8 cellular contexts compared by ENCODE assay signal in genomic region chr14:73539017-73539416, GRCh38. TPM values are rescaled to one million over a fixed set of nuclear protein-coding genes. Genes with fewer than 3 reads are reported as not detected.
DNase-seq lines count a peak whose midpoint lies in the region; ATAC-seq, FAIRE-seq and TF ChIP-seq lines count a peak whose summit lies in the region.
"Not testable (repeated sequence)": the region's sequence is repeated elsewhere in the genome, so short reads cannot be mapped to it uniquely, and the experiment has no call there.

No MANE protein-coding gene starts in this region.

- H3F3A ChIP-seq in smooth muscle cell (ENCODE audit: low read depth): not testable (repeated sequence)

- not testable (repeated sequence) for H3K36me3 Mint-ChIP-seq in activated CD8-positive, alpha-beta memory T cell treated with anti-CD3 and anti-CD28 coated beads, Interleukin-2, amount 10 ng/mL, durations not matched to agents 7 days and 5 days

- H3K9me3 ChIP-seq in smooth muscle cell (replicated peaks; ENCODE audit: low read depth); transverse colon: not testable (repeated sequence)

- TF ChIP-seq EP300 in transverse colon (IDR thresholded peaks at IDR 0.05; ENCODE audit: low read depth): not testable (repeated sequence)

- H4K20me1 ChIP-seq in smooth muscle cell (ENCODE audit: low read depth): not testable (repeated sequence)

- not testable (repeated sequence) for H3K9ac ChIP-seq in smooth muscle cell (ENCODE audit: low read depth)

- DNase-seq in GM12891 (ENCODE audit: insufficient read length, low spot score) (peak; percentile 59), NCI-H748 (lab: John Stamatoyannopoulos, UW; ENCODE audit: unreplicated experiment) (peak; percentile 45), cardiac fibroblast (ENCODE audit: low read depth in 2 of 2) (peak; percentile 18 to 65), transverse colon (peak; percentile 55)
- DNase-seq in activated CD8-positive, alpha-beta memory T cell treated with anti-CD3 and anti-CD28 coated beads, Interleukin-2, amount 10 ng/mL, durations not matched to agents 7 days and 5 days: peak; percentile 74
- DNase-seq in kidney epithelial cell (ENCODE audit: low read depth); smooth muscle cell (lab: John Stamatoyannopoulos, UW; ENCODE audit: unreplicated experiment): not testable (repeated sequence)

- not testable (repeated sequence) for H3K4me1 Mint-ChIP-seq in activated CD8-positive, alpha-beta memory T cell treated with anti-CD3 and anti-CD28 coated beads, Interleukin-2, amount 10 ng/mL, durations not matched to agents 7 days and 5 days

- H3K27me3 Mint-ChIP-seq in activated CD8-positive, alpha-beta memory T cell treated with anti-CD3 and anti-CD28 coated beads, Interleukin-2, amount 10 ng/mL, durations not matched to agents 7 days and 5 days: peaks cover 18% of the 10 kb centered on the region

- H3K9me3 Mint-ChIP-seq in activated CD8-positive, alpha-beta memory T cell treated with anti-CD3 and anti-CD28 coated beads, Interleukin-2, amount 10 ng/mL, durations not matched to agents 7 days and 5 days (ENCODE audit: low read depth): not testable (repeated sequence)

- not testable (repeated sequence) for TF ChIP-seq POLR2A in GM12891 (IDR thresholded peaks at IDR 0.05; ENCODE audit: low read depth, low read length); transverse colon (IDR thresholded peaks at IDR 0.05)

- H3K27me3 ChIP-seq in kidney epithelial cell (ENCODE audit: control insufficient read depth, insufficient read depth, low read length); smooth muscle cell (ENCODE audit: low read depth); transverse colon: not testable (repeated sequence)

- 34% methylated on average over 5 of the region's 5 CpGs for WGBS in smooth muscle cell (ENCODE audit: low lambda C conversion rate)
- WGBS in transverse colon (ENCODE audit: low coverage in 1 of 2), 2 donors: 29% methylated on average over 5 of the region's 5 CpGs; no CpG with 5 or more reads in 1 of the 2 donors

- in situ Hi-C loops in transverse colon (cut with MboI; ENCODE audit: low pct_ligation_motif_present in 1 of 4, low pct_unique_long_range_greater_than_20kb in 1 of 4, low sequenced_read_pairs in 3 of 4): not testable (repeated sequence)

- not testable (repeated sequence) for H3K4me2 ChIP-seq in smooth muscle cell

- CTCF ChIA-PET in activated CD8-positive, alpha-beta memory T cell treated with anti-CD3 and anti-CD28 coated beads, Interleukin-2, amount 10 ng/mL, durations not matched to agents 7 days and 5 days (lab: Charles Lee): interaction anchor here (0.5 to 5.5 kb wide), 11 partner anchors 12 to 94 kb away, joined by 3 to 34 read pairs (median 3); partner anchors contain the start of genes ACOT2 and ACOT6

- peak; percentile 100 for FAIRE-seq in GM12891 (lab: Jason Lieb, UNC)

- TF ChIP-seq CTCF in cardiac fibroblast (IDR thresholded peaks at IDR 0.05; ENCODE audit: low read depth, low read length) (peak; percentile 87), kidney epithelial cell (IDR thresholded peaks at IDR 0.05; ENCODE audit: insufficient read depth, low read length, poor library complexity, severe bottlenecking) (peak; percentile 38), smooth muscle cell (IDR thresholded peaks at IDR 0.05; ENCODE audit: borderline replicate concordance, insufficient read depth, poor library complexity, severe bottlenecking) (peak; percentile 39), transverse colon (IDR thresholded peaks at IDR 0.05) (peak; percentile 28 to 43 (median 37))

- ATAC-seq in HG02798 (IDR thresholded peaks at IDR 0.05; ENCODE audit: poor library complexity, unreplicated experiment): peak; percentile 78
- peak; percentile 96 for ATAC-seq in activated CD8-positive, alpha-beta memory T cell treated with anti-CD3 and anti-CD28 coated beads, Interleukin-2, amount 10 ng/mL, durations not matched to agents 7 days and 5 days

- not testable (repeated sequence) for H3K4me3 ChIP-seq in cardiac fibroblast (replicated peaks in 1 of 2; ENCODE audit: low read depth in 2 of 2, low read length in 2 of 2); kidney epithelial cell (ENCODE audit: low read depth, low read length); smooth muscle cell; transverse colon

- H3K4me3 Mint-ChIP-seq in activated CD8-positive, alpha-beta memory T cell treated with anti-CD3 and anti-CD28 coated beads, Interleukin-2, amount 10 ng/mL, durations not matched to agents 7 days and 5 days: not testable (repeated sequence)

- intact Hi-C loops in transverse colon (cut with DNase I; ENCODE audit: low total_unique reads): loop anchor here (5.0 kb wide), 1 partner anchor 33 kb away; no protein-coding TSS in a partner anchor

- H3K4me1 ChIP-seq in smooth muscle cell (ENCODE audit: low read depth); transverse colon: not testable (repeated sequence)

- H3K36me3 ChIP-seq in kidney epithelial cell (ENCODE audit: control insufficient read depth, insufficient read depth, low read length); smooth muscle cell (ENCODE audit: low read depth); transverse colon: not testable (repeated sequence)

- H3K27ac Mint-ChIP-seq in activated CD8-positive, alpha-beta memory T cell treated with anti-CD3 and anti-CD28 coated beads, Interleukin-2, amount 10 ng/mL, durations not matched to agents 7 days and 5 days: not testable (repeated sequence)

- not testable (repeated sequence) for H3K79me2 ChIP-seq in smooth muscle cell (ENCODE audit: low read depth)

- H2AFZ ChIP-seq in smooth muscle cell (ENCODE audit: low read depth): not testable (repeated sequence)

- not testable (repeated sequence) for H3K27ac ChIP-seq in smooth muscle cell (ENCODE audit: low read depth); transverse colon

RNA-seq across cellular contexts. Expression of gene ACOT1, which starts 2.1 kb away (rescaled TPM):
- 0.68 TPM for polyA plus RNA-seq in GM12891 (2012; ENCODE audit: low read depth, missing spikeins)
- total RNA-seq in activated CD8-positive, alpha-beta memory T cell treated with anti-CD3 and anti-CD28 coated beads, Interleukin-2, amount 10 ng/mL, durations not matched to agents 7 days and 5 days: 1 to 10 TPM; 2.5 to 4.3 TPM
- total RNA-seq in kidney epithelial cell: 4.0 and 5.1 TPM in 2 replicates
- total RNA-seq in smooth muscle cell: 7.9 and 13.1 TPM in 2 replicates
- 4.3 and 7.3 TPM in 2 replicates for polyA plus RNA-seq in smooth muscle cell
- total RNA-seq in transverse colon: 10 to 100 TPM in 1 of 4 donors, 1 to 10 TPM in 2, under 1 TPM in 1; 0.40 to 10.9 (median 7.6) TPM

RNA-seq across cellular contexts. Expression of gene HEATR4, which starts 19.7 kb away (rescaled TPM):
- polyA plus RNA-seq in GM12891 (2012; ENCODE audit: low read depth, missing spikeins): 0.12 TPM
- not detected for total RNA-seq in activated CD8-positive, alpha-beta memory T cell treated with anti-CD3 and anti-CD28 coated beads, Interleukin-2, amount 10 ng/mL, durations not matched to agents 7 days and 5 days
- 0.41 TPM in 1 of 2 replicates, not detected in the other for total RNA-seq in kidney epithelial cell
- total RNA-seq in smooth muscle cell: not detected in 2 replicates
- 0.19 and 0.51 TPM in 2 replicates for polyA plus RNA-seq in smooth muscle cell
- total RNA-seq in transverse colon: under 1 TPM in 2 of 4 donors, not detected in 2; 0.41 to 0.79 TPM

RNA-seq across cellular contexts. Expression of gene ACOT2, which starts 30.0 kb away (rescaled TPM):
- 21.4 TPM for polyA plus RNA-seq in GM12891 (2012; ENCODE audit: low read depth, missing spikeins)
- 10 to 100 TPM; 15.6 to 23.8 TPM for total RNA-seq in activated CD8-positive, alpha-beta memory T cell treated with anti-CD3 and anti-CD28 coated beads, Interleukin-2, amount 10 ng/mL, durations not matched to agents 7 days and 5 days
- total RNA-seq in kidney epithelial cell: 19.2 and 26.2 TPM in 2 replicates
- total RNA-seq in smooth muscle cell: 12.1 and 14.7 TPM in 2 replicates
- polyA plus RNA-seq in smooth muscle cell: 17.1 and 20.5 TPM in 2 replicates
- total RNA-seq in transverse colon: 10 to 100 TPM; 10.1 to 76.3 (median 53.6) TPM

RNA-seq across cellular contexts. Expression of gene RIOX1, which starts 48.3 kb away (rescaled TPM):
- polyA plus RNA-seq in GM12891 (2012; ENCODE audit: low read depth, missing spikeins): 14.3 TPM
- total RNA-seq in activated CD8-positive, alpha-beta memory T cell treated with anti-CD3 and anti-CD28 coated beads, Interleukin-2, amount 10 ng/mL, durations not matched to agents 7 days and 5 days: 10 to 100 TPM; 20.7 to 25.6 TPM
- total RNA-seq in kidney epithelial cell (26.7 and 28.9 TPM in 2 replicates), smooth muscle cell (2.7 and 5.7 TPM in 2 replicates), transverse colon (10 to 100 TPM in 3 of 4 donors, 1 to 10 TPM in 1; 9.6 to 39.8 (median 18.0) TPM)
- 7.9 and 10.6 TPM in 2 replicates for polyA plus RNA-seq in smooth muscle cell

RNA-seq across cellular contexts. Expression of gene ACOT4, which starts 52.7 kb away (rescaled TPM):
- 0.35 TPM for polyA plus RNA-seq in GM12891 (2012; ENCODE audit: low read depth, missing spikeins)
- total RNA-seq in activated CD8-positive, alpha-beta memory T cell treated with anti-CD3 and anti-CD28 coated beads, Interleukin-2, amount 10 ng/mL, durations not matched to agents 7 days and 5 days: 1 to 10 TPM; 1.5 to 2.1 TPM
- total RNA-seq in kidney epithelial cell (4.3 and 5.1 TPM in 2 replicates), smooth muscle cell (0.54 and 0.94 TPM in 2 replicates), transverse colon (1 to 10 TPM in 2 of 4 donors, not detected in 2; 3.5 to 5.2 TPM)
- polyA plus RNA-seq in smooth muscle cell: 0.52 and 1.0 TPM in 2 replicates

Comparison
In these comparisons a context has a peak if more than half of its experiments do, and no peak if none do; other contexts are left out.
1. CTCF ChIP-seq: peak in every context shown above with its lines; median percentile 87 in cardiac fibroblast; 39 in smooth muscle cell; 38 in kidney epithelial cell; 37 in transverse colon.